Comparison of ENCODE assay signal across 14 cellular contexts in the genomic region with DNA sequence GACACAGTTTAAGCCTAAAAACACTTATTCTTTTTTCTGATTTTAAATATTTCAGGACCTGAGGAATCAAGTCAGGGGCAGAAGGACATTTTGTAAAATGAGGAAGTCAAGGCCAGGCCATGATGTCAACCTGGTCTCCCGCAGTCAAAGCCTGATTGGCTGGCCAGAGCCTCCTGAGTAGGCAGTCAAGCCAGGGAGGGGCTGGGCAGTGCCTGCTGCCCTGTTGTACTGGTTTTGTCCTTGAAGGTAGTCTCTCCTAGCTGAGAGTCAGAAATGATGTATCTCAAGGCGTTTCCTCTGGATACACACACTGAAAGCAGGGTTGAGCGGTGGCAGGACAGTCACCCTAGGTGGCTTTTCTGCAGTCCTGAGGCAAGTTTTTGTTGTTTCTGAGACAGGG. TPM values are rescaled to one million over a fixed set of nuclear protein-coding genes. Genes with fewer than 3 reads are reported as not detected.
DNase-seq lines count a peak whose midpoint lies in the region; ATAC-seq lines count a peak whose summit lies in the region.
"Had no signal": no experiment of that assay in that cellular context is flagged by ENCODE, and none has a peak within 500 bp of the region (broad histone marks: within the 10 kb centered on the region; RNA-seq: fewer than 3 reads in every experiment).

No MANE protein-coding gene starts in this region.

- H3K27me3 ChIP-seq in naive thymus-derived CD4-positive, alpha-beta T cell (ENCODE audit: control insufficient read depth in 2 of 2, insufficient read depth in 2 of 2, low read length in 2 of 2) = no peaks in the 10 kb centered on the region
- H3K27me3 ChIP-seq: left lung, spleen had no signal

- no peaks in the 10 kb centered on the region for H3K9me3 ChIP-seq in naive thymus-derived CD4-positive, alpha-beta T cell (ENCODE audit: control insufficient read depth in 2 of 3, low read length in 3 of 3)
- H3K9me3 ChIP-seq: left lung, SK-N-SH, spleen had no signal

- DNase-seq in DMS53 (lab: John Stamatoyannopoulos, UW) (peak; percentile 28), DMS53 treated with DMSO at 0.1 percent for 48 hours (lab: John Stamatoyannopoulos, UW; ENCODE audit: unreplicated experiment) (no peak), SKM-1 treated with dmso at 0.1 percent for 144 hours (lab: John Stamatoyannopoulos, UW; ENCODE audit: unreplicated experiment) (peak; percentile 74), putamen (ENCODE audit: low spot score) (no peak)
- DNase-seq in naive thymus-derived CD4-positive, alpha-beta T cell = no peak
- no peak for DNase-seq in T-helper 2 cell treated with Interferon-gamma antibody and Interleukin-4, amounts not matched to agents 5 μg/mL and 100 μg/mL, for 36 hours (ENCODE audit: low spot score)
- DNase-seq: 8988T, HFFc6, left lung, MM.1S, NCI-H446 treated with DMSO at 0.1 percent for 48 hours, SK-N-SH, spleen had no signal

- intact Hi-C loops in naive thymus-derived CD4-positive, alpha-beta T cell (cut with micrococcal nuclease) = loop anchor here in 1 of 2 donors (2.0 kb wide), 1 partner anchor 19 kb away; the partner anchor contains the start of gene CCT7

- H3K4me1 Mint-ChIP-seq in naive thymus-derived CD4-positive, alpha-beta T cell = peaks cover 0 to 16% (median 8%) of the 10 kb centered on the region in 7 donors
- no peaks in the 10 kb centered on the region for H3K4me1 Mint-ChIP-seq in T-helper 2 cell treated with Interferon-gamma antibody and Interleukin-4, amounts not matched to agents 5 μg/mL and 100 μg/mL, for 36 hours (ENCODE audit: low read depth)
- H3K4me1 Mint-ChIP-seq: neural crest cell had no signal

- POLR2A ChIA-PET in naive thymus-derived CD4-positive, alpha-beta T cell (lab: Charles Lee) = interaction anchor here (1.1 to 1.2 kb wide), 2 partner anchors 9 to 20 kb away, joined by 3 to 4 read pairs; partner anchors contain the start of gene CCT7

- H3K4me3 Mint-ChIP-seq in naive thymus-derived CD4-positive, alpha-beta T cell = no peak overlapping the region
- no peak overlapping the region for H3K4me3 Mint-ChIP-seq in T-helper 2 cell treated with Interferon-gamma antibody and Interleukin-4, amounts not matched to agents 5 μg/mL and 100 μg/mL, for 36 hours
- H3K4me3 Mint-ChIP-seq: HFFc6, neural crest cell had no signal

- H3K4me3 ChIP-seq in naive thymus-derived CD4-positive, alpha-beta T cell (ENCODE audit: low read length) = no peak overlapping the region
- H3K4me3 ChIP-seq: left lung, spleen had no signal

- peak; percentile 25 for ATAC-seq in naive thymus-derived CD4-positive, alpha-beta T cell
- ATAC-seq: left lung had no signal

- H3K27ac ChIP-seq in naive thymus-derived CD4-positive, alpha-beta T cell (ENCODE audit: low read depth, low read length) = no peak overlapping the region
- H3K27ac ChIP-seq: left lung, spleen had no signal

- peaks cover 0 to 35% (median 22%) of the 10 kb centered on the region in 5 donors for H3K36me3 Mint-ChIP-seq in naive thymus-derived CD4-positive, alpha-beta T cell
- H3K36me3 Mint-ChIP-seq in T-helper 2 cell treated with Interferon-gamma antibody and Interleukin-4, amounts not matched to agents 5 μg/mL and 100 μg/mL, for 36 hours (ENCODE audit: low read depth) = peaks cover 32% of the 10 kb centered on the region

- H3K27me3 Mint-ChIP-seq in naive thymus-derived CD4-positive, alpha-beta T cell = no peaks in the 10 kb centered on the region
- H3K27me3 Mint-ChIP-seq in T-helper 2 cell treated with Interferon-gamma antibody and Interleukin-4, amounts not matched to agents 5 μg/mL and 100 μg/mL, for 36 hours (ENCODE audit: low read depth) = no peaks in the 10 kb centered on the region

- peak overlapping the region in 2 of 9 donors; percentile 3 to 25 for H3K27ac Mint-ChIP-seq in naive thymus-derived CD4-positive, alpha-beta T cell
- no peak overlapping the region for H3K27ac Mint-ChIP-seq in T-helper 2 cell treated with Interferon-gamma antibody and Interleukin-4, amounts not matched to agents 5 μg/mL and 100 μg/mL, for 36 hours
- H3K27ac Mint-ChIP-seq: HFFc6 had no signal

- peaks cover 20 to 62% (median 21%) of the 10 kb centered on the region in 3 experiments for H3K36me3 ChIP-seq in naive thymus-derived CD4-positive, alpha-beta T cell (ENCODE audit: control insufficient read depth in 2 of 3, insufficient read depth in 3 of 3, low read length in 3 of 3)

- H3K9me3 Mint-ChIP-seq in naive thymus-derived CD4-positive, alpha-beta T cell = no peaks in the 10 kb centered on the region
- H3K9me3 Mint-ChIP-seq in T-helper 2 cell treated with Interferon-gamma antibody and Interleukin-4, amounts not matched to agents 5 μg/mL and 100 μg/mL, for 36 hours = no peaks in the 10 kb centered on the region
- H3K9me3 Mint-ChIP-seq: HFFc6, neural crest cell had no signal

- CTCF ChIA-PET in naive thymus-derived CD4-positive, alpha-beta T cell (lab: Charles Lee) = no interaction called here

- peaks cover 0 to 6% of the 10 kb centered on the region in 2 donors for H3K4me1 ChIP-seq in naive thymus-derived CD4-positive, alpha-beta T cell (ENCODE audit: control insufficient read depth in 2 of 2, insufficient read depth in 2 of 2, low read length in 2 of 2)
- H3K4me1 ChIP-seq: left lung had no signal

RNA-seq across cellular contexts. Expression of gene CCT7, which starts 19.8 kb away (rescaled TPM):
- total RNA-seq in naive thymus-derived CD4-positive, alpha-beta T cell = 100 to 1,000 TPM; 118 to 322 (median 181) TPM
- polyA plus RNA-seq in naive thymus-derived CD4-positive, alpha-beta T cell = 100 to 1,000 TPM; 284 to 298 TPM

RNA-seq across cellular contexts. Expression of gene PRADC1, which starts 20.9 kb away (rescaled TPM):
- total RNA-seq in naive thymus-derived CD4-positive, alpha-beta T cell = 1 to 10 TPM; 4.3 to 8.8 (median 6.9) TPM
- 10 to 100 TPM; 25.1 to 29.5 TPM for polyA plus RNA-seq in naive thymus-derived CD4-positive, alpha-beta T cell

RNA-seq across cellular contexts. Expression of gene FBXO41, which starts 30.4 kb away (rescaled TPM):
- total RNA-seq in naive thymus-derived CD4-positive, alpha-beta T cell = 10 to 100 TPM; 13.2 to 19.6 (median 17.6) TPM
- polyA plus RNA-seq in naive thymus-derived CD4-positive, alpha-beta T cell = 1 to 10 TPM; 1.5 to 3.2 TPM

RNA-seq across cellular contexts. Expression of gene EGR4, which starts 39.4 kb away (rescaled TPM):
- under 1 TPM in 3 of 5 experiments, not detected in 2; 0.15 to 0.16 (median 0.15) TPM for total RNA-seq in naive thymus-derived CD4-positive, alpha-beta T cell
- polyA plus RNA-seq in naive thymus-derived CD4-positive, alpha-beta T cell = not detected
- total RNA-seq: HFFc6, left lung, neural crest cell, spleen had no signal

RNA-seq across cellular contexts. Expression of gene SMYD5, which starts 39.9 kb away (rescaled TPM):
- total RNA-seq in naive thymus-derived CD4-positive, alpha-beta T cell = 10 to 100 TPM; 25.1 to 76.2 (median 42.7) TPM
- 10 to 100 TPM; 25.6 to 28.0 TPM for polyA plus RNA-seq in naive thymus-derived CD4-positive, alpha-beta T cell

Comparison
In these comparisons a context has a peak if more than half of its experiments do, and no peak if none do; other contexts are left out.
1. DNase-seq: peak in DMS53 (single experiment) and SKM-1 treated with dmso at 0.1 percent for 144 hours (single experiment); none in DMS53 treated with DMSO at 0.1 percent for 48 hours (single experiment), naive thymus-derived CD4-positive, alpha-beta T cell (0 of 9), T-helper 2 cell treated with Interferon-gamma antibody and Interleukin-4, amounts not matched to agents 5 μg/mL and 100 μg/mL, for 36 hours (single experiment) and putamen (single experiment).